Comparison of ENCODE assay signal across 8 cellular contexts in the genomic region with DNA sequence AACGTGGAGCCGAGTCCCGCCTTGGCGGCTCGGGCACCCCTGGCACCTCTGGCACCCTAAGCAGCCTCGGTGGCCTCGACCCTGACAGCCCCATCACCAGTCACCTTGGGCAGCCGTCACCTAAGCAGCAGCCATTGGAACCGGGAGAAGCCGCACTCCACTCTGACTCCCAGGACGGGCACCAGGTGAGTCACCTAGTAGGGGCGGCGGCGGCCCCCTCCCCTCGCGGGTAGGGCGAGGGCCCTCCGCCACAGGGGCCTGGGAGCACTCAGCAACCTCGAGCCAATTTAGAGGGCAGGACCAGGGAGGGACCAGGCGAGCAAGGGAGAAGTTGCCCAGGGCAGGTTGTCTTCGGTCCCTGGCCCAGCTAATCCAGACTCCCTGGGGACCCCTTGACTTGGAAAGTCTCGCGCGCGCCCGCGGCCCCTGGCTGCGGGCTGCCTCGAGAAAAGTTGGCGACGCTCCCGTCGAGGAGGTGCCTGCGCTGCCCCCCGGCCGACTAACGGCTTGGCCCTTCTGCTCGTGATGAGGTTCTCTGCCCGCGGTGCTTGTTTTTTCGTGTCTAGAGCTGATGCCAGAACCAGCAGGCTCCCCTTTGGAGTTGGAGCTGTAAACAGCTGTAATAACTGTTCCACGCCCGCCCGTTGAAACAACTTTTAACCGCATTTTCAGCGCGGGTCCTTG. TPM values are rescaled to one million over a fixed set of nuclear protein-coding genes. Genes with fewer than 3 reads are reported as not detected.
DNase-seq lines count a peak whose midpoint lies in the region; ATAC-seq, FAIRE-seq and TF ChIP-seq lines count a peak whose summit lies in the region.

No MANE protein-coding gene starts in this region.

- no peak for TF ChIP-seq CTCF in gastroesophageal sphincter (IDR thresholded peaks at IDR 0.05)
- no peak for TF ChIP-seq CTCF in omental fat pad (IDR thresholded peaks at IDR 0.05)
- TF ChIP-seq CTCF in D721Med (IDR thresholded peaks at IDR 0.05; ENCODE audit: insufficient read depth, missing control alignments), result no peak

- peaks cover 0 to 18% (median 0%) of the 10 kb centered on the region in 3 donors for H3K4me1 ChIP-seq in gastroesophageal sphincter

- H3K27me3 ChIP-seq in gastroesophageal sphincter, result no peaks in the 10 kb centered on the region

- no peak for ATAC-seq in gastroesophageal sphincter
- peak; percentile 68 for ATAC-seq in omental fat pad (ENCODE audit: low FRiP score)

- H3K4me3 ChIP-seq in gastroesophageal sphincter, result peak overlapping the region; percentile 70 to 78

- TF ChIP-seq EP300 in gastroesophageal sphincter (IDR thresholded peaks at IDR 0.05), result no peak

- no peak for FAIRE-seq in D721Med (lab: Jason Lieb, UNC)

- H3K27ac ChIP-seq in gastroesophageal sphincter, result peak overlapping the region in 3 of 4 donors; percentile 58 to 68 (median 64)

- no peak overlapping the region for H3K27ac Mint-ChIP-seq in activated T-cell treated with anti-CD3 and anti-CD28 coated beads, Interleukin-2, amount 50 U/mL, for 24 hours

- peak; percentile 34 for DNase-seq in NCI-H510A treated with DMSO at 0.1 percent for 48 hours (lab: John Stamatoyannopoulos, UW)
- DNase-seq in NCI-H510A (lab: John Stamatoyannopoulos, UW), result no peak
- no peak for DNase-seq in activated T-cell treated with anti-CD3 and anti-CD28 coated beads, Interleukin-2, amount 50 U/mL, for 24 hours
- DNase-seq in omental fat pad (ENCODE audit: low spot score), result no peak
- DNase-seq in HuH-7.5 (ENCODE audit: low spot score), result no peak
- DNase-seq in D721Med (ENCODE audit: insufficient read length, low spot score), result no peak
- DNase-seq in amniotic stem cell (lab: John Stamatoyannopoulos, UW), result no peak

- H3K27me3 Mint-ChIP-seq in activated T-cell treated with anti-CD3 and anti-CD28 coated beads, Interleukin-2, amount 50 U/mL, for 24 hours, result peaks cover 63% of the 10 kb centered on the region

- TF ChIP-seq POLR2A in gastroesophageal sphincter (IDR thresholded peaks at IDR 0.05), result no peak

- no peaks in the 10 kb centered on the region for H3K9me3 Mint-ChIP-seq in activated T-cell treated with anti-CD3 and anti-CD28 coated beads, Interleukin-2, amount 50 U/mL, for 24 hours

- H3K36me3 Mint-ChIP-seq in activated T-cell treated with anti-CD3 and anti-CD28 coated beads, Interleukin-2, amount 50 U/mL, for 24 hours (ENCODE audit: low read depth), result no peaks in the 10 kb centered on the region

- no peaks in the 10 kb centered on the region for H3K9me3 ChIP-seq in gastroesophageal sphincter

- H3K36me3 ChIP-seq in gastroesophageal sphincter, result no peaks in the 10 kb centered on the region

- peaks cover 9% of the 10 kb centered on the region for H3K4me1 Mint-ChIP-seq in activated T-cell treated with anti-CD3 and anti-CD28 coated beads, Interleukin-2, amount 50 U/mL, for 24 hours (ENCODE audit: low read depth)

- H3K4me3 Mint-ChIP-seq in activated T-cell treated with anti-CD3 and anti-CD28 coated beads, Interleukin-2, amount 50 U/mL, for 24 hours, result peak overlapping the region; percentile 78

- no CpG with 5 or more reads among the region's 47 CpGs for WGBS in gastroesophageal sphincter (ENCODE audit: low coverage in 1 of 2), 2 donors

RNA-seq across cellular contexts. Expression of a gene that starts 0.7 kb away (rescaled TPM):
- 10 to 100 TPM in 1 of 4 donors, 1 to 10 TPM in 3; 2.8 to 11.7 (median 7.1) TPM for total RNA-seq in gastroesophageal sphincter
- total RNA-seq in omental fat pad, result 10 to 100 TPM in 1 of 4 donors, 1 to 10 TPM in 3; 6.2 to 10.9 (median 6.8) TPM
